ENCODE assay signal across 8 cellular contexts in genomic region chr9:128723866-128724743, GRCh38. TPM values are rescaled to one million over a fixed set of nuclear protein-coding genes. Genes with fewer than 3 reads are reported as not detected.
DNase-seq lines count a peak whose midpoint lies in the region; TF ChIP-seq lines count a peak whose summit lies in the region.

ZDHHC12 (minus strand) TSS chr9:128724127; CDS start chr9:128724093, 34 bp downstream.

- H3K4me1 Mint-ChIP-seq in nephron: peaks cover 21% of the 10 kb centered on the region
- peaks cover 42% of the 10 kb centered on the region for H3K4me1 Mint-ChIP-seq in stimulated activated naive CD8-positive, alpha-beta T cell treated with anti-CD3 and anti-CD28 coated beads, Interleukin-15, Interleukin-2, amounts not matched to agents 100 ng/mL and 50 ng/mL, for 24 hours (ENCODE audit: low read depth)

- H3K4me3 Mint-ChIP-seq in nephron: peak within 1 kb of the TSS; percentile 87 to 93 (median 90)
- peak within 1 kb of the TSS; percentile 98 for H3K4me3 Mint-ChIP-seq in stimulated activated naive CD8-positive, alpha-beta T cell treated with anti-CD3 and anti-CD28 coated beads, Interleukin-15, Interleukin-2, amounts not matched to agents 100 ng/mL and 50 ng/mL, for 24 hours

- no peak for TF ChIP-seq CTCF in fibroblast of the aortic adventitia (IDR thresholded peaks at IDR 0.05; ENCODE audit: insufficient read depth, low read length)
- no peak for TF ChIP-seq CTCF in nephron (IDR thresholded peaks at IDR 0.05; ENCODE audit: unreplicated experiment in 3 of 3)

- peak within 1 kb of the TSS; percentile 93 for H3K4me3 ChIP-seq in H7 (ENCODE audit: insufficient read depth, low read depth, low read length)
- H3K4me3 ChIP-seq in fibroblast of the aortic adventitia (ENCODE audit: low read depth, low read length): peak within 1 kb of the TSS; percentile 78

- no peaks in the 10 kb centered on the region; the same call in none of the 2 replicates for H3K36me3 ChIP-seq in H7 (replicated peaks; ENCODE audit: control insufficient read depth, insufficient read depth, low read length)

- no peaks in the 10 kb centered on the region for H3K9me3 Mint-ChIP-seq in nephron
- no peaks in the 10 kb centered on the region for H3K9me3 Mint-ChIP-seq in stimulated activated naive CD8-positive, alpha-beta T cell treated with anti-CD3 and anti-CD28 coated beads, Interleukin-15, Interleukin-2, amounts not matched to agents 100 ng/mL and 50 ng/mL, for 24 hours

- H3K36me3 Mint-ChIP-seq in nephron (ENCODE audit: low read depth): no peaks in the 10 kb centered on the region
- peaks cover 4% of the 10 kb centered on the region for H3K36me3 Mint-ChIP-seq in stimulated activated naive CD8-positive, alpha-beta T cell treated with anti-CD3 and anti-CD28 coated beads, Interleukin-15, Interleukin-2, amounts not matched to agents 100 ng/mL and 50 ng/mL, for 24 hours (ENCODE audit: low read depth)

- DNase-seq in ELF-1 (ENCODE audit: low read depth, low spot score): peak; percentile 99
- DNase-seq in H7: peak; percentile 100
- peak; percentile 99 for DNase-seq in M059J (ENCODE audit: low read depth)
- peak; percentile 98 to 99 for DNase-seq in SHP77 (lab: John Stamatoyannopoulos, UW)
- peak; percentile 99 for DNase-seq in activated effector memory CD4-positive, alpha-beta T cell treated with Interleukin-2 at 50 U/mL for 16 hours
- peak; percentile 84 for DNase-seq in fibroblast of the aortic adventitia (ENCODE audit: low read depth)

- peak within 1 kb of the TSS; percentile 19 to 33 (median 25) for H3K27ac Mint-ChIP-seq in nephron
- peak within 1 kb of the TSS; percentile 95 for H3K27ac Mint-ChIP-seq in stimulated activated naive CD8-positive, alpha-beta T cell treated with anti-CD3 and anti-CD28 coated beads, Interleukin-15, Interleukin-2, amounts not matched to agents 100 ng/mL and 50 ng/mL, for 24 hours

- peaks cover 4% of the 10 kb centered on the region for H3K27me3 Mint-ChIP-seq in nephron (ENCODE audit: low read depth)
- H3K27me3 Mint-ChIP-seq in stimulated activated naive CD8-positive, alpha-beta T cell treated with anti-CD3 and anti-CD28 coated beads, Interleukin-15, Interleukin-2, amounts not matched to agents 100 ng/mL and 50 ng/mL, for 24 hours: no peaks in the 10 kb centered on the region

- H3K27me3 ChIP-seq in H7 (ENCODE audit: control insufficient read depth, insufficient read depth, low read length): no peaks in the 10 kb centered on the region

RNA-seq across cellular contexts. Expression of gene ZDHHC12, which starts in this region (rescaled TPM):
- total RNA-seq in H7 (2014; rRNA removed; shearing (Covaris generic)): 66.5 and 76.6 TPM in 2 replicates
- total RNA-seq in M059J (2014; rRNA removed; shearing (Covaris generic)): 154 and 175 TPM in 2 replicates
- total RNA-seq in fibroblast of the aortic adventitia (ENCODE audit: low replicate concordance): 18.9 and 31.2 TPM in 2 replicates

Comparison
In these comparisons a context has a peak if more than half of its experiments do, and no peak if none do; other contexts are left out.
1. Peak in every context shown above with its lines: DNase-seq and H3K4me3 ChIP-seq.